Comparison of ENCODE assay signal across 26 cellular contexts in the genomic region with DNA sequence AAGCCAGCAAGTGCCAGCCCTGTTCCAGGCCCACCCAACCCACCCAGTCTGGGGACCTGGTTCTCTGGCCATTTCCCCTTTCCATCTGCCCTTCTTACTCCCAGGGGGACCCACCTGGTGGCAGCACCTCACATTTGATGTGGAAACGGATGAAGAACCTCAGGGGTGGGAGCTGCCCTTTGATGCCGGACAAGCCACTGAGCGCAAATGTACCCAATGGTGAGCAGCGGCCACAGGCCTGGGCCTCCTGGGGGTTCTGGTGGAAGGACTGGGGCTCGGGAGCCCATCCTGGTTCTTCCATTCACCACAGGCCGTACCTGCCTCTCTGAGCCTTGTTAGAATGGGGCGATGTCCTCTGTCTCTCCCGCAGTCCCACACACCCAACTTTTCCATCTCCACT.
"Had no signal": no experiment of that assay in that cellular context is flagged by ENCODE, and none has a peak within 500 bp of the region (broad histone marks: within the 10 kb centered on the region; RNA-seq: fewer than 3 reads in every experiment).

No MANE protein-coding gene starts in this region.

- H3K9me3 ChIP-seq: ascending aorta, body of pancreas had no signal

- H3K27ac Mint-ChIP-seq: activated naive CD8-positive, alpha-beta T cell treated with anti-CD3 and anti-CD28 coated beads, Interleukin-2, amount 50 U/mL, for 24 hours; T-helper 17 cell; WTC11 had no signal

- H3K36me3 Mint-ChIP-seq: activated naive CD4-positive, alpha-beta T cell treated with anti-CD3 and anti-CD28 coated beads, Interleukin-2, amount 50 U/mL, for 72 hours; WTC11 had no signal

- H3K4me1 ChIP-seq: body of pancreas had no signal

- H3K27ac ChIP-seq: body of pancreas had no signal

- FAIRE-seq: bronchial epithelial cell, RCC 7860 had no signal

- H3K4me3 ChIP-seq: ascending aorta, body of pancreas had no signal

- DNase-seq: activated CD4-positive, alpha-beta T cell treated with anti-CD3 and anti-CD28 coated beads for 48 hours; activated CD4-positive, alpha-beta T cell treated with anti-CD3 and anti-CD28 coated beads, Interleukin-2, amount 50 U/mL, for 4 hours; activated CD4-positive, CD25-positive, alpha-beta regulatory T cell treated with anti-CD3 and anti-CD28 coated beads, Interleukin-2, amount 50 U/mL, for 72 hours; activated effector memory CD4-positive, alpha-beta T cell treated with anti-CD3 and anti-CD28 coated beads, Interleukin-2, amount 50 U/mL, for 16 hours; activated naive CD4-positive, alpha-beta T cell treated with Interleukin-2 at 50 U/mL for 16 hours; activated naive CD8-positive, alpha-beta T cell treated with anti-CD3 and anti-CD28 coated beads, Interleukin-2, amount 50 U/mL, for 24 hours; activated T-cell treated with anti-CD3 and anti-CD28 coated beads, Interleukin-2, amount 50 U/mL, for 4 hours; amniotic stem cell; body of pancreas; Karpas-422; MM.1S; NCI-H1105; NCI-H1436; NCI-H1694 treated with DMSO at 0.1 percent for 48 hours; NCI-H2029 treated with DMSO at 0.1 percent for 48 hours; NCI-H510A treated with DMSO at 0.1 percent for 48 hours; NCI-H69; PC-3; SIG-M5; T-helper 17 cell; T-helper 9 cell had no signal

- H3K4me3 Mint-ChIP-seq: activated naive CD8-positive, alpha-beta T cell treated with anti-CD3 and anti-CD28 coated beads, Interleukin-2, amount 50 U/mL, for 24 hours; activated T-cell treated with anti-CD3 and anti-CD28 coated beads, Interleukin-2, amount 50 U/mL, for 4 hours; T-helper 17 cell; WTC11 had no signal

- H3K4me1 Mint-ChIP-seq: activated naive CD8-positive, alpha-beta T cell treated with anti-CD3 and anti-CD28 coated beads, Interleukin-2, amount 50 U/mL, for 24 hours; WTC11 had no signal

- ATAC-seq: activated naive CD4-positive, alpha-beta T cell treated with anti-CD3 and anti-CD28 coated beads, Interleukin-2, amount 50 U/mL, for 72 hours; body of pancreas; T-helper 17 cell; WTC11 had no signal

- H3K27me3 Mint-ChIP-seq: activated naive CD8-positive, alpha-beta T cell treated with anti-CD3 and anti-CD28 coated beads, Interleukin-2, amount 50 U/mL, for 24 hours; T-helper 17 cell had no signal

- H3K27me3 ChIP-seq: ascending aorta, body of pancreas had no signal

- H3K9me3 Mint-ChIP-seq: activated naive CD4-positive, alpha-beta T cell treated with anti-CD3 and anti-CD28 coated beads, Interleukin-2, amount 50 U/mL, for 72 hours; activated naive CD8-positive, alpha-beta T cell treated with anti-CD3 and anti-CD28 coated beads, Interleukin-2, amount 50 U/mL, for 24 hours; activated T-cell treated with anti-CD3 and anti-CD28 coated beads, Interleukin-2, amount 50 U/mL, for 4 hours; WTC11 had no signal
